Comparison of ENCODE assay signal across 11 cellular contexts in the genomic region with DNA sequence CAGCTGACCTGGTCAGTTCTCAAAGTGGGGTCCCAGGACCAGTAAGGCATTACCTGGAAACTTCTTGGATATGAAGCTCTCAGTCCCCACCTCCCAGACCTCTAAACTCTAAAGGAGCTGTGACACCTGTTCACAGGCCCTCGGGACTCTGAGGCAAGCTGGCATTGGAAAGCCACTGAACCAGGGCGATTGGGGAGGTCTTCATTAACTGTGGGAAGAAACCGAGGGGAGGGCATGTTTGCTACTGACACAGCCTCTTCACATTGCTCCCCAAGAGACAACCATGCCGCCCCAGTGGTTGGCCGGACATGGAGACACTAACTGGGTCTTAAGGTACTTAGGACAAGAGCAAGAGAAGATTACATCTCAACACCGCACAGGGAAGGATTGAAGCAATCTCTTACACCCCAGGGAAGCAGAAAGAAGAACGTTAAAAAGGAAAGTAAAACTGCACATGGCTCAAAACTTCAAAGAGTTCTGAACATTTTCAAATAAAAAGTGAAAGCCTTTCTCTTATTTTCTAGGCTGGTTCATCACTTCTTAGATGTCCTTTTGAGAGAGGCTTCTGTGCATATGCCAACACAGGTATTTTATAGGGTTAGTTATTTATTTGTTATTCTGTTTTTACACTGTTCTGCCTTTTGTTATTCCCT.
A peak's percentile ranks its signal among the peaks of the same experiment; 100 is the strongest.
DNase-seq lines count a peak whose midpoint lies in the region; ATAC-seq, FAIRE-seq and TF ChIP-seq lines count a peak whose summit lies in the region.
"Had no signal": no experiment of that assay in that cellular context is flagged by ENCODE, and none has a peak within 500 bp of the region (broad histone marks: within the 10 kb centered on the region; RNA-seq: fewer than 3 reads in every experiment).

No MANE protein-coding gene starts in this region.

- DNase-seq in activated naive CD8-positive, alpha-beta T cell treated with anti-CD3 and anti-CD28 coated beads for 36 hours, result no peak
- no peak for DNase-seq in GM12891 (ENCODE audit: insufficient read length, low spot score)
- no peak for DNase-seq in mesothelial cell of epicardium (ENCODE audit: low spot score in 2 of 2, unreplicated experiment in 2 of 2)
- no peak for DNase-seq in mammary epithelial cell
- DNase-seq: aorta, NCI-H187 had no signal

- no peak for FAIRE-seq in GM12891 (lab: Jason Lieb, UNC)

- TF ChIP-seq CTCF in mesothelial cell of epicardium (IDR thresholded peaks at IDR 0.05; ENCODE audit: unreplicated experiment), result no peak
- TF ChIP-seq CTCF in mammary epithelial cell (conservative IDR thresholded peaks at IDR 0.05 in 1 of 2, IDR thresholded peaks at IDR 0.05 in 1 of 2; ENCODE audit: extremely low read depth in 1 of 2, insufficient read depth in 1 of 2, low read depth in 1 of 2, low read length in 2 of 2), result no peak

- no peak overlapping the region for H2AFZ ChIP-seq in mammary epithelial cell (ENCODE audit: low read depth, low read length)

- ATAC-seq in GM18861 (IDR thresholded peaks at IDR 0.05; ENCODE audit: unreplicated experiment) (peak; percentile 60), HG02759 (IDR thresholded peaks at IDR 0.05; ENCODE audit: unreplicated experiment) (peak; percentile 49), HG02571 (IDR thresholded peaks at IDR 0.05; ENCODE audit: unreplicated experiment) (no peak)
- ATAC-seq: WTC11 had no signal

- no peaks in the 10 kb centered on the region for H3K27me3 Mint-ChIP-seq in activated naive CD8-positive, alpha-beta T cell treated with anti-CD3 and anti-CD28 coated beads for 36 hours
- H3K27me3 Mint-ChIP-seq in mesothelial cell of epicardium (ENCODE audit: low read depth), result no peaks in the 10 kb centered on the region

- no peaks in the 10 kb centered on the region for H3K36me3 ChIP-seq in BLaER1 treated with 17β-estradiol and CSF1 and Interleukin-3, amounts not matched to agents 10 nM and 100 nM
- no peaks in the 10 kb centered on the region for H3K36me3 ChIP-seq in mammary epithelial cell (ENCODE audit: insufficient read depth, low read length)

- H3K4me2 ChIP-seq in BLaER1 treated with 17β-estradiol and CSF1 and Interleukin-3, amounts not matched to agents 10 nM and 100 nM, result peak overlapping the region; percentile 50 to 82 (median 68)
- no peak overlapping the region for H3K4me2 ChIP-seq in mammary epithelial cell (ENCODE audit: insufficient read depth, low read depth, low read length)

- peak overlapping the region in 1 of 10 experiments; percentile 29; a peak in 2 of 20 replicates for H3K4me3 ChIP-seq in BLaER1 treated with 17β-estradiol and CSF1 and Interleukin-3, amounts not matched to agents 10 nM and 100 nM
- no peak overlapping the region for H3K4me3 ChIP-seq in mammary epithelial cell (replicated peaks in 1 of 3; ENCODE audit: insufficient read depth in 1 of 3, low read depth in 2 of 3, low read length in 3 of 3)

- WGBS in mammary epithelial cell (ENCODE audit: low coverage, missing lambda C conversion rate), result 57% methylated on average over 7 of the region's 7 CpGs

- peak overlapping the region; percentile 47 for H3K4me3 Mint-ChIP-seq in activated naive CD8-positive, alpha-beta T cell treated with anti-CD3 and anti-CD28 coated beads for 36 hours
- H3K4me3 Mint-ChIP-seq in mesothelial cell of epicardium, result no peak overlapping the region
- H3K4me3 Mint-ChIP-seq: WTC11 had no signal

- H3K9me3 Mint-ChIP-seq in activated naive CD8-positive, alpha-beta T cell treated with anti-CD3 and anti-CD28 coated beads for 36 hours, result no peaks in the 10 kb centered on the region
- no peaks in the 10 kb centered on the region for H3K9me3 Mint-ChIP-seq in mesothelial cell of epicardium
- H3K9me3 Mint-ChIP-seq: WTC11 had no signal

- H3K9ac ChIP-seq in BLaER1 treated with 17β-estradiol and CSF1 and Interleukin-3, amounts not matched to agents 10 nM and 100 nM, result peak overlapping the region in 4 of 11 experiments; percentile 1 to 50 (median 28); a peak in 4 of 22 replicates
- no peak overlapping the region for H3K9ac ChIP-seq in mammary epithelial cell (ENCODE audit: insufficient read depth, low read length)

- peak overlapping the region in 5 of 11 experiments; percentile 2 to 51 (median 41); a peak in 6 of 22 replicates for H3K27ac ChIP-seq in BLaER1 treated with 17β-estradiol and CSF1 and Interleukin-3, amounts not matched to agents 10 nM and 100 nM
- H3K27ac ChIP-seq in mammary epithelial cell (ENCODE audit: insufficient read depth, low read depth, low read length), result no peak overlapping the region

- peaks cover 10 to 46% (median 32%) of the 10 kb centered on the region in 10 experiments; a peak in 19 of 20 replicates for H3K4me1 ChIP-seq in BLaER1 treated with 17β-estradiol and CSF1 and Interleukin-3, amounts not matched to agents 10 nM and 100 nM
- no peaks in the 10 kb centered on the region for H3K4me1 ChIP-seq in mammary epithelial cell (ENCODE audit: insufficient read depth, low read length)

- dilution Hi-C loops in mammary epithelial cell (cut with HindIII; ENCODE audit: low sequenced_read_pairs), result no loop called here

- H3K79me2 ChIP-seq in mammary epithelial cell (ENCODE audit: insufficient read depth, low read length), result no peaks in the 10 kb centered on the region

- no TSS peak for BruUV-seq in mammary epithelial cell (replicated peaks; lab: Mats Ljungman, UMichigan)

- no peaks in the 10 kb centered on the region for H3K9me3 ChIP-seq in BLaER1 treated with 17β-estradiol and CSF1 and Interleukin-3, amounts not matched to agents 10 nM and 100 nM (replicated peaks in 1 of 11)
- peaks cover 4% of the 10 kb centered on the region for H3K9me3 ChIP-seq in mammary epithelial cell (replicated peaks; ENCODE audit: insufficient read depth, low read length)

- intact Hi-C loops in mammary epithelial cell (cut with micrococcal nuclease), result no loop called here

- no peaks in the 10 kb centered on the region for H3K27me3 ChIP-seq in BLaER1 treated with 17β-estradiol and CSF1 and Interleukin-3, amounts not matched to agents 10 nM and 100 nM
- H3K27me3 ChIP-seq in mammary epithelial cell (ENCODE audit: insufficient read depth, low read length), result no peaks in the 10 kb centered on the region

- H3K4me1 Mint-ChIP-seq in activated naive CD8-positive, alpha-beta T cell treated with anti-CD3 and anti-CD28 coated beads for 36 hours, result peaks cover 13% of the 10 kb centered on the region
- H3K4me1 Mint-ChIP-seq in mesothelial cell of epicardium, result peaks cover 20% of the 10 kb centered on the region

- in situ Hi-C loops in mammary epithelial cell (cut with MboI; ENCODE audit: low sequenced_read_pairs in 2 of 2), result no loop called here

- no peaks in the 10 kb centered on the region for H3K36me3 Mint-ChIP-seq in activated naive CD8-positive, alpha-beta T cell treated with anti-CD3 and anti-CD28 coated beads for 36 hours
- H3K36me3 Mint-ChIP-seq in mesothelial cell of epicardium, result no peaks in the 10 kb centered on the region
- H3K36me3 Mint-ChIP-seq: WTC11 had no signal

- no peak for TF ChIP-seq POLR2A in GM12891 (IDR thresholded peaks at IDR 0.05; ENCODE audit: low read depth, low read length)

- CTCF ChIA-PET in mammary epithelial cell (lab: Charles Lee; ENCODE audit: low non-redundant PET), result no interaction called here

- H3K27ac Mint-ChIP-seq in activated naive CD8-positive, alpha-beta T cell treated with anti-CD3 and anti-CD28 coated beads for 36 hours, result peak overlapping the region; percentile 83
- H3K27ac Mint-ChIP-seq in mesothelial cell of epicardium, result no peak overlapping the region
- H3K27ac Mint-ChIP-seq: WTC11 had no signal

- H4K20me1 ChIP-seq in BLaER1 treated with 17β-estradiol and CSF1 and Interleukin-3, amounts not matched to agents 10 nM and 100 nM, result no peaks in the 10 kb centered on the region
- no peaks in the 10 kb centered on the region for H4K20me1 ChIP-seq in mammary epithelial cell (ENCODE audit: insufficient read depth, low read length)

TF ChIP-seq in GM12891, 5 proteins besides CTCF, POLR2A, EP300 and RAD21:
- no peak for TF ChIP-seq POU2F2 (IDR thresholded peaks at IDR 0.05; ENCODE audit: low read depth, low read length)
